ENCODE assay signal across 27 cellular contexts in genomic region chr14:39014460-39014859, GRCh38.
"Had no signal": no experiment of that assay in that cellular context is flagged by ENCODE, and none has a peak within 500 bp of the region (broad histone marks: within the 10 kb centered on the region; RNA-seq: fewer than 3 reads in every experiment).

No MANE protein-coding gene starts in this region.

- H3K36me3 ChIP-seq: stomach, suprapubic skin, thoracic aorta, thyroid gland, tibial artery, transverse colon, upper lobe of left lung, upper lobe of right lung, uterus, vagina had no signal

- H3K4me3 ChIP-seq: stomach, suprapubic skin, testis, thoracic aorta, thyroid gland, tibial artery, tibial nerve, transverse colon, upper lobe of left lung, upper lobe of right lung, uterus, vagina had no signal

- ATAC-seq: stimulated activated effector memory CD8-positive, alpha-beta T cell treated with anti-CD3 and anti-CD28 coated beads, Interleukin-12 subunit alpha, Interleukin-12 subunit beta, amount 100 ng/mL, for 72 hours; stimulated activated memory B cell treated with anti-CD40 and anti-IgM and Interleukin-4, amounts not matched to agents 10 μg/mL and 1 μg/mL and 100 μg/mL, for 72 hours; stimulated activated naive B cell treated with anti-CD40 and anti-IgM and Interleukin-4, amounts not matched to agents 10 μg/mL and 1 μg/mL and 100 μg/mL, for 72 hours; stimulated activated naive CD8-positive, alpha-beta T cell treated with anti-CD3 and anti-CD28 coated beads, Interleukin-15, amount 100 ng/mL, for 72 hours; stimulated activated naive CD8-positive, alpha-beta T cell treated with anti-CD3 and anti-CD28 coated beads, Interleukin-15, Interleukin-2, amounts not matched to agents 100 U/mL and 50 U/mL, for 24 hours; upper lobe of right lung had no signal

- FAIRE-seq: urothelium cell line had no signal

- H3K4me1 ChIP-seq: suprapubic skin, testis, thyroid gland, tibial artery, transverse colon, upper lobe of right lung, uterus, vagina had no signal

- DNase-seq: stimulated activated CD4-positive, alpha-beta T cell treated with anti-CD3 and anti-CD28 coated beads, Interleukin-2, amount 100 ng/mL, for 48 hours; stimulated activated CD4-positive, alpha-beta T cell treated with anti-CD3 and anti-CD28 coated beads, Interleukin-4, amount 100 ng/mL, for 1 hour; stimulated activated CD4-positive, alpha-beta T cell treated with anti-CD3 and anti-CD28 coated beads, Interleukin-4, amount 100 ng/mL, for 24 hours; stimulated activated CD4-positive, alpha-beta T cell treated with anti-CD3 and anti-CD28 coated beads, Interleukin-4, amount 100 ng/mL, for 4 hours; stimulated activated CD8-positive, alpha-beta memory T cell treated with anti-CD3 and anti-CD28 coated beads, Interleukin-4, amount 100 ng/mL, for 48 hours; stimulated activated naive B cell treated with anti-CD40 and anti-IgM and Interleukin-4, amounts not matched to agents 10 μg/mL and 1 μg/mL and 100 μg/mL, for 72 hours; stimulated activated naive CD4-positive, alpha-beta T cell; stimulated activated naive CD4-positive, alpha-beta T cell treated with Interleukin-2 at 50 U/mL for 16 hours; stimulated activated naive CD8-positive, alpha-beta T cell treated with anti-CD3 and anti-CD28 coated beads, Interleukin-15, amount 100 ng/mL, for 72 hours; stimulated activated naive CD8-positive, alpha-beta T cell treated with anti-CD3 and anti-CD28 coated beads, Interleukin-15, Interleukin-2, amounts not matched to agents 100 U/mL and 50 U/mL, for 24 hours; stomach; substantia nigra; testis; thyroid gland; tibial artery; transverse colon; trophoblast cell; upper lobe of left lung; upper lobe of right lung; uterus had no signal

- H3K27me3 ChIP-seq: stomach, suprapubic skin, testis, thyroid gland, tibial artery, tibial nerve, transverse colon, upper lobe of left lung, upper lobe of right lung, uterus, vagina had no signal

- H3K27ac ChIP-seq: stomach, suprapubic skin, testis, thoracic aorta, thyroid gland, tibial artery, tibial nerve, transverse colon, upper lobe of left lung, upper lobe of right lung, uterus, vagina had no signal

- H3K9me3 ChIP-seq: stomach, suprapubic skin, testis, thoracic aorta, thyroid gland, tibial artery, tibial nerve, transverse colon, upper lobe of left lung, upper lobe of right lung, uterus, vagina had no signal
